ENCODE assay signal across 16 cellular contexts in the genomic region with DNA sequence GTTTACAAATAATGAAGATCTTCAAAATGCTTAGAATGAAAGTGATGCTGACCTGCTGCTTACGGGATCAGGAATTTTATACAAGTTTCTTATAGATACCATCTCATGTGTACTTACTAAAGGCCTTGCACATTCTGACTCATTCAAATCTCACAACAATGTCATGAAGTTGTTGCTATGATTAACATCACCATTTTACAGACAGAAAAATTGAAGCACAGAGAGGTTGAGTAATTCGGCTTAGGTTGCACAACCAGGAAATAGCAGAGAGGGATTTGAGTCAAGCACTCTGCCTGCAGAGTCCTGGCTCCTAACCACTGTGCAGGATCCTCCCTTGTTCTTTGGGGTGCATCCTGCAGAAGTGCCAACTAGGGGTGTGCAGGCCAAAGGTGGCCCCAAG.
DNase-seq lines count a peak whose midpoint lies in the region; ATAC-seq and TF ChIP-seq lines count a peak whose summit lies in the region.
"Had no signal": no experiment of that assay in that cellular context is flagged by ENCODE, and none has a peak within 500 bp of the region (broad histone marks: within the 10 kb centered on the region; RNA-seq: fewer than 3 reads in every experiment).

No MANE protein-coding gene starts in this region.

- BruUV-seq in A673 (replicated peaks; lab: Mats Ljungman, UMichigan), result no TSS peak

- POLR2A ChIA-PET in A673 (lab: Charles Lee; ENCODE audit: low non-redundant PET), result no interaction called here

- no peak for ATAC-seq in HG02970 (IDR thresholded peaks at IDR 0.05; ENCODE audit: low FRiP score, unreplicated experiment)
- ATAC-seq: Panc1; stimulated activated memory B cell treated with anti-CD40 and anti-IgM and Interleukin-4, amounts not matched to agents 10 μg/mL and 1 μg/mL and 100 μg/mL, for 72 hours had no signal

- peak; percentile 19 for DNase-seq in A673 (ENCODE audit: low spot score)
- DNase-seq in Kasumi-1 (lab: John Stamatoyannopoulos, UW), result peak; percentile 9 to 11
- DNase-seq in SKM-1 treated with dmso at 0.1 percent for 144 hours (lab: John Stamatoyannopoulos, UW; ENCODE audit: unreplicated experiment), result peak; percentile 27
- DNase-seq in fibroblast of pulmonary artery (ENCODE audit: low read depth), result peak; percentile 85
- no peak for DNase-seq in NCI-H446 (lab: John Stamatoyannopoulos, UW)
- DNase-seq in COLO829 (ENCODE audit: low spot score), result no peak
- DNase-seq in NCI-H2107 treated with DMSO at 0.1 percent for 48 hours (lab: John Stamatoyannopoulos, UW; ENCODE audit: unreplicated experiment), result no peak
- DNase-seq: activated naive CD4-positive, alpha-beta T cell treated with Interleukin-2 at 50 U/mL for 16 hours; cerebellar nuclear complex; GOT3; retina; stimulated activated CD4-positive, alpha-beta T cell treated with anti-CD3 and anti-CD28 coated beads, Interleukin-4, amount 100 ng/mL, for 1 hour; T1000 had no signal

- TF ChIP-seq CTCF in A673 (conservative IDR thresholded peaks at IDR 0.05; ENCODE audit: low read depth, low read length), result no peak
- TF ChIP-seq CTCF in fibroblast of pulmonary artery (IDR thresholded peaks at IDR 0.05; ENCODE audit: low read length, missing control alignments), result no peak

- CTCF ChIA-PET in A673 (lab: Charles Lee), result no interaction called here

- H3K4me1 ChIP-seq in A673 (ENCODE audit: insufficient read depth, low read length, poor library complexity, severe bottlenecking), result peaks cover 21% of the 10 kb centered on the region

- H3K27ac ChIP-seq in A673 (ENCODE audit: low read depth, low read length, poor library complexity, severe bottlenecking), result no peak overlapping the region

- no peaks in the 10 kb centered on the region for H3K36me3 ChIP-seq in A673 (ENCODE audit: insufficient read depth, low read length, poor library complexity, severe bottlenecking)

- H3K27me3 ChIP-seq in A673 (replicated peaks; ENCODE audit: insufficient read depth, low read depth, low read length, poor library complexity), result no peaks in the 10 kb centered on the region

- no peaks in the 10 kb centered on the region for H3K9me3 ChIP-seq in A673 (ENCODE audit: low read depth, low read length, poor library complexity, severe bottlenecking)

- H3K4me3 ChIP-seq in A673 (ENCODE audit: low read depth, low read length, poor library complexity, severe bottlenecking) (no peak overlapping the region), fibroblast of pulmonary artery (replicated peaks; ENCODE audit: low read depth, low read length) (no peak overlapping the region)

- intact Hi-C loops in A673 (cut with micrococcal nuclease; ENCODE audit: unreplicated experiment), result no loop called here

Comparison
In these comparisons a context has a peak if more than half of its experiments do, and no peak if none do; other contexts are left out.
1. DNase-seq: peak in A673 (single experiment), Kasumi-1 (2 of 2), SKM-1 treated with dmso at 0.1 percent for 144 hours (single experiment) and fibroblast of pulmonary artery (single experiment); none in NCI-H446 (0 of 2), COLO829 (single experiment) and NCI-H2107 treated with DMSO at 0.1 percent for 48 hours (single experiment).